ENCODE assay signal across 8 cellular contexts in genomic region chr16:21501869-21502667, GRCh38.
A peak's percentile ranks its signal among the peaks of the same experiment; 100 is the strongest.
DNase-seq lines count a peak whose midpoint lies in the region; ATAC-seq and TF ChIP-seq lines count a peak whose summit lies in the region.

No MANE protein-coding gene starts in this region.

- intact Hi-C loops in activated T-helper 2 cell treated with anti-CD3 and anti-CD28 coated beads, Interferon-gamma antibody, Interleukin-2, Interleukin-4, amounts not matched to agents 10 μg/mL and 5 μg/mL and 100 μg/mL, durations not matched to agents 14 hours and 24 hours and 36 hours (cut with micrococcal nuclease): no loop called here

- no peaks in the 10 kb centered on the region for H3K9me3 ChIP-seq in Peyer's patch

- peak; percentile 57 for ATAC-seq in GM21526 (IDR thresholded peaks at IDR 0.05; ENCODE audit: low FRiP score, unreplicated experiment)
- peak; percentile 73 to 81 for ATAC-seq in naive thymus-derived CD8-positive, alpha-beta T cell
- peak; percentile 88 for ATAC-seq in stimulated activated memory B cell treated with anti-CD40 and anti-IgM and Interleukin-4, amounts not matched to agents 10 μg/mL and 1 μg/mL and 100 μg/mL, for 72 hours

- TF ChIP-seq POLR2A in Peyer's patch (IDR thresholded peaks at IDR 0.05): peak; percentile 97 to 98

- H3K27ac Mint-ChIP-seq in activated T-helper 2 cell treated with anti-CD3 and anti-CD28 coated beads, Interferon-gamma antibody, Interleukin-2, Interleukin-4, amounts not matched to agents 10 μg/mL and 5 μg/mL and 100 μg/mL, durations not matched to agents 14 hours and 24 hours and 36 hours: peak overlapping the region; percentile 88
- peak overlapping the region; percentile 55 to 97 (median 92) for H3K27ac Mint-ChIP-seq in naive thymus-derived CD8-positive, alpha-beta T cell
- peak overlapping the region; percentile 97 for H3K27ac Mint-ChIP-seq in stimulated activated memory B cell treated with anti-CD40 and anti-IgM and Interleukin-4, amounts not matched to agents 10 μg/mL and 1 μg/mL and 100 μg/mL, for 72 hours

- no peaks in the 10 kb centered on the region for H3K27me3 ChIP-seq in Peyer's patch

- peak overlapping the region; percentile 95 to 98 (median 97) for H3K27ac ChIP-seq in Peyer's patch

- H3K36me3 Mint-ChIP-seq in activated T-helper 2 cell treated with anti-CD3 and anti-CD28 coated beads, Interferon-gamma antibody, Interleukin-2, Interleukin-4, amounts not matched to agents 10 μg/mL and 5 μg/mL and 100 μg/mL, durations not matched to agents 14 hours and 24 hours and 36 hours (ENCODE audit: low read depth): peaks cover 22% of the 10 kb centered on the region
- peaks cover 0 to 4% (median 0%) of the 10 kb centered on the region in 3 donors for H3K36me3 Mint-ChIP-seq in naive thymus-derived CD8-positive, alpha-beta T cell
- peaks cover 13% of the 10 kb centered on the region for H3K36me3 Mint-ChIP-seq in stimulated activated memory B cell treated with anti-CD40 and anti-IgM and Interleukin-4, amounts not matched to agents 10 μg/mL and 1 μg/mL and 100 μg/mL, for 72 hours

- H3K36me3 ChIP-seq in Peyer's patch: no peaks in the 10 kb centered on the region

- POLR2A ChIA-PET in naive thymus-derived CD8-positive, alpha-beta T cell (lab: Charles Lee): interaction anchor here (0.6 to 1.4 kb wide), 6 partner anchors 9 to 687 kb away, joined by 3 to 7 read pairs (median 3); partner anchors contain the start of gene METTL9

- H3K9me3 Mint-ChIP-seq in activated T-helper 2 cell treated with anti-CD3 and anti-CD28 coated beads, Interferon-gamma antibody, Interleukin-2, Interleukin-4, amounts not matched to agents 10 μg/mL and 5 μg/mL and 100 μg/mL, durations not matched to agents 14 hours and 24 hours and 36 hours: no peaks in the 10 kb centered on the region
- H3K9me3 Mint-ChIP-seq in naive thymus-derived CD8-positive, alpha-beta T cell: no peaks in the 10 kb centered on the region
- no peaks in the 10 kb centered on the region for H3K9me3 Mint-ChIP-seq in stimulated activated memory B cell treated with anti-CD40 and anti-IgM and Interleukin-4, amounts not matched to agents 10 μg/mL and 1 μg/mL and 100 μg/mL, for 72 hours

- TF ChIP-seq CTCF in Peyer's patch (IDR thresholded peaks at IDR 0.05): no peak

- H3K4me3 ChIP-seq in Peyer's patch: peak overlapping the region; percentile 71 to 93 (median 72)

- peak overlapping the region; percentile 81 for H3K4me3 Mint-ChIP-seq in activated T-helper 2 cell treated with anti-CD3 and anti-CD28 coated beads, Interferon-gamma antibody, Interleukin-2, Interleukin-4, amounts not matched to agents 10 μg/mL and 5 μg/mL and 100 μg/mL, durations not matched to agents 14 hours and 24 hours and 36 hours (ENCODE audit: low read depth)
- H3K4me3 Mint-ChIP-seq in naive thymus-derived CD8-positive, alpha-beta T cell: peak overlapping the region; percentile 75 to 95 (median 85)
- H3K4me3 Mint-ChIP-seq in stimulated activated memory B cell treated with anti-CD40 and anti-IgM and Interleukin-4, amounts not matched to agents 10 μg/mL and 1 μg/mL and 100 μg/mL, for 72 hours: peak overlapping the region; percentile 93

- DNase-seq in DMS53 (lab: John Stamatoyannopoulos, UW): peak; percentile 99
- DNase-seq in HuH-7 (ENCODE audit: low spot score): peak; percentile 62
- DNase-seq in Peyer's patch: peak; percentile 82 to 96 (median 96)
- peak; percentile 93 for DNase-seq in activated T-helper 2 cell treated with anti-CD3 and anti-CD28 coated beads, Interferon-gamma antibody, Interleukin-2, Interleukin-4, amounts not matched to agents 10 μg/mL and 5 μg/mL and 100 μg/mL, durations not matched to agents 14 hours and 24 hours and 36 hours (ENCODE audit: low spot score)
- peak; percentile 86 for DNase-seq in fibroblast of peridontal ligament (ENCODE audit: extremely low read depth)
- peak; percentile 84 to 96 (median 91) for DNase-seq in naive thymus-derived CD8-positive, alpha-beta T cell

- peaks cover 0 to 38% (median 8%) of the 10 kb centered on the region in 4 donors for H3K4me1 ChIP-seq in Peyer's patch

- H3K27me3 Mint-ChIP-seq in activated T-helper 2 cell treated with anti-CD3 and anti-CD28 coated beads, Interferon-gamma antibody, Interleukin-2, Interleukin-4, amounts not matched to agents 10 μg/mL and 5 μg/mL and 100 μg/mL, durations not matched to agents 14 hours and 24 hours and 36 hours (ENCODE audit: low read depth): no peaks in the 10 kb centered on the region
- H3K27me3 Mint-ChIP-seq in naive thymus-derived CD8-positive, alpha-beta T cell: no peaks in the 10 kb centered on the region
- no peaks in the 10 kb centered on the region for H3K27me3 Mint-ChIP-seq in stimulated activated memory B cell treated with anti-CD40 and anti-IgM and Interleukin-4, amounts not matched to agents 10 μg/mL and 1 μg/mL and 100 μg/mL, for 72 hours

- H3K4me1 Mint-ChIP-seq in activated T-helper 2 cell treated with anti-CD3 and anti-CD28 coated beads, Interferon-gamma antibody, Interleukin-2, Interleukin-4, amounts not matched to agents 10 μg/mL and 5 μg/mL and 100 μg/mL, durations not matched to agents 14 hours and 24 hours and 36 hours (ENCODE audit: low read depth): peaks cover 14% of the 10 kb centered on the region
- peaks cover 5 to 26% (median 23%) of the 10 kb centered on the region in 4 donors for H3K4me1 Mint-ChIP-seq in naive thymus-derived CD8-positive, alpha-beta T cell
- peaks cover 30% of the 10 kb centered on the region for H3K4me1 Mint-ChIP-seq in stimulated activated memory B cell treated with anti-CD40 and anti-IgM and Interleukin-4, amounts not matched to agents 10 μg/mL and 1 μg/mL and 100 μg/mL, for 72 hours

Comparison
In these comparisons a context has a peak if more than half of its experiments do, and no peak if none do; other contexts are left out.
1. Peak in every context shown above with its lines: DNase-seq, ATAC-seq, H3K4me3 ChIP-seq and H3K27ac ChIP-seq.